In genomic region chr6:145349950-145350510, GRCh38 we compare ENCODE assay signal across 11 cellular contexts.
DNase-seq lines count a peak whose midpoint lies in the region; ATAC-seq and TF ChIP-seq lines count a peak whose summit lies in the region.
"Had no signal": no experiment of that assay in that cellular context is flagged by ENCODE, and none has a peak within 500 bp of the region (broad histone marks: within the 10 kb centered on the region; RNA-seq: fewer than 3 reads in every experiment).

No MANE protein-coding gene starts in this region.

- no peaks in the 10 kb centered on the region for H3K9me3 ChIP-seq in BE2C

- H3K36me3 ChIP-seq in BE2C = no peaks in the 10 kb centered on the region

- ATAC-seq in GM19023 (IDR thresholded peaks at IDR 0.05; ENCODE audit: unreplicated experiment) (peak; percentile 75), HG02642 (IDR thresholded peaks at IDR 0.05; ENCODE audit: poor library complexity, unreplicated experiment) (peak; percentile 75), HG03520 (IDR thresholded peaks at IDR 0.05; ENCODE audit: unreplicated experiment) (peak; percentile 84)
- ATAC-seq: activated T-cell treated with anti-CD3 and anti-CD28 coated beads, Interleukin-2, amount 50 U/mL, for 4 hours; foreskin keratinocyte had no signal

- peaks cover 13% of the 10 kb centered on the region for H3K4me1 ChIP-seq in BE2C
- H3K4me1 ChIP-seq: foreskin keratinocyte had no signal

- H3K27me3 ChIP-seq in BE2C = no peaks in the 10 kb centered on the region
- H3K27me3 ChIP-seq: foreskin keratinocyte had no signal

- TF ChIP-seq CTCF in BE2C (IDR thresholded peaks at IDR 0.05; ENCODE audit: low read depth, low read length) = no peak

- DNase-seq in BE2C (peak; percentile 28), activated gamma-delta T cell (lab: John Stamatoyannopoulos, UW) (no peak), dedifferentiated amniotic fluid mesenchymal stem cell (ENCODE audit: extremely low spot score) (no peak), HCEC 1CT (no peak)
- no peak for DNase-seq in stimulated activated CD4-positive, alpha-beta T cell treated with anti-CD3 and anti-CD28 coated beads, Interleukin-4, amount 100 ng/mL, for 1 hour
- DNase-seq: activated T-cell treated with anti-CD3 and anti-CD28 coated beads, Interleukin-2, amount 50 U/mL, for 4 hours; NCI-H69 had no signal

- H3K4me3 ChIP-seq in BE2C (ENCODE audit: low read depth, low read length) = no peak overlapping the region
